ENCODE assay signal across 17 cellular contexts in genomic region chr1:203590559-203590958, GRCh38. TPM values are rescaled to one million over a fixed set of nuclear protein-coding genes. Genes with fewer than 3 reads are reported as not detected.
DNase-seq lines count a peak whose midpoint lies in the region; TF ChIP-seq lines count a peak whose summit lies in the region.
"Had no signal": no experiment of that assay in that cellular context is flagged by ENCODE, and none has a peak within 500 bp of the region (broad histone marks: within the 10 kb centered on the region; RNA-seq: fewer than 3 reads in every experiment).

No MANE protein-coding gene starts in this region.

- H4K20me1 ChIP-seq in neural progenitor cell (ENCODE audit: low read depth), result no peaks in the 10 kb centered on the region

- peak overlapping the region; percentile 97 for H3K27ac Mint-ChIP-seq in neural progenitor cell
- H3K27ac Mint-ChIP-seq: activated CD8-positive, alpha-beta T cell treated with anti-CD3 and anti-CD28 coated beads for 36 hours; B cell had no signal

- H3K4me3 ChIP-seq in MG63, result no peak overlapping the region
- H3K4me3 ChIP-seq in brain microvascular endothelial cell (ENCODE audit: low read depth, low read length), result no peak overlapping the region
- H3K4me3 ChIP-seq in neural progenitor cell, result no peak overlapping the region
- H3K4me3 ChIP-seq in testis, result no peak overlapping the region
- H3K4me3 ChIP-seq: pancreas, SJCRH30 had no signal

- peaks cover 70% of the 10 kb centered on the region for H3K4me1 Mint-ChIP-seq in neural progenitor cell
- H3K4me1 Mint-ChIP-seq: B cell had no signal

- no peaks in the 10 kb centered on the region for H3K9me3 Mint-ChIP-seq in neural progenitor cell
- H3K9me3 Mint-ChIP-seq: activated CD8-positive, alpha-beta T cell treated with anti-CD3 and anti-CD28 coated beads for 36 hours; H9 had no signal

- no peak overlapping the region for H2AFZ ChIP-seq in neural progenitor cell (replicated peaks)

- 82 to 88% methylated on average over 2 of the region's 2 CpGs for WGBS in testis, 2 donors

- no peaks in the 10 kb centered on the region for H3K79me2 ChIP-seq in neural progenitor cell (ENCODE audit: low read depth)

- peaks cover 38% of the 10 kb centered on the region for H3F3A ChIP-seq in neural progenitor cell (ENCODE audit: low read depth)

- no peak overlapping the region for H3K4me2 ChIP-seq in neural progenitor cell

- peaks cover 6% of the 10 kb centered on the region for H3K27me3 Mint-ChIP-seq in neural progenitor cell (ENCODE audit: insufficient read depth, low read depth)

- peak; percentile 47 for DNase-seq in COR-L47 (lab: John Stamatoyannopoulos, UW)
- DNase-seq in MG63, result peak; percentile 62
- DNase-seq in brain microvascular endothelial cell, result peak; percentile 22
- DNase-seq in neural progenitor cell (ENCODE audit: low spot score), result no peak
- DNase-seq in SIG-M5 (lab: John Stamatoyannopoulos, UW), result no peak
- no peak for DNase-seq in testis
- no peak for DNase-seq in activated CD8-positive, alpha-beta memory T cell treated with anti-CD3 and anti-CD28 coated beads for 24 hours
- no peak for DNase-seq in inferior parietal cortex (ENCODE audit: extremely low spot score)
- DNase-seq: activated CD8-positive, alpha-beta T cell treated with anti-CD3 and anti-CD28 coated beads for 36 hours; aorta; H9; Kasumi-1; NCI-H187; NCI-H82; pancreas; SJCRH30 had no signal

- no peaks in the 10 kb centered on the region for H3K36me3 ChIP-seq in MG63
- no peaks in the 10 kb centered on the region for H3K36me3 ChIP-seq in brain microvascular endothelial cell (replicated peaks)
- no peaks in the 10 kb centered on the region for H3K36me3 ChIP-seq in neural progenitor cell
- no peaks in the 10 kb centered on the region for H3K36me3 ChIP-seq in testis (ENCODE audit: low read depth, missing control alignments)
- H3K36me3 ChIP-seq: pancreas, SJCRH30 had no signal

- H3K4me3 Mint-ChIP-seq in neural progenitor cell, result no peak overlapping the region
- H3K4me3 Mint-ChIP-seq: activated CD8-positive, alpha-beta T cell treated with anti-CD3 and anti-CD28 coated beads for 36 hours; B cell; H9 had no signal

- no peak overlapping the region for H3K9ac ChIP-seq in neural progenitor cell

- H3K27me3 ChIP-seq in MG63 (no peaks in the 10 kb centered on the region), brain microvascular endothelial cell (replicated peaks) (no peaks in the 10 kb centered on the region), neural progenitor cell (no peaks in the 10 kb centered on the region), testis (no peaks in the 10 kb centered on the region)
- H3K27me3 ChIP-seq: pancreas, SJCRH30 had no signal

- in situ Hi-C loops in brain microvascular endothelial cell (cut with HindIII; ENCODE audit: low pct_ligation_motif_present, low sequenced_read_pairs), result no loop called here

- H3K4me1 ChIP-seq in neural progenitor cell (peaks cover 33% of the 10 kb centered on the region), testis (peaks cover 7% of the 10 kb centered on the region)

- intact Hi-C loops in testis (cut with DNase I; ENCODE audit: low total_unique reads), result no loop called here

- TF ChIP-seq CTCF in brain microvascular endothelial cell (IDR thresholded peaks at IDR 0.05; ENCODE audit: low read depth, low read length, missing control alignments) (no peak), neural progenitor cell (IDR thresholded peaks at IDR 0.05) (no peak), testis (IDR thresholded peaks at IDR 0.05) (no peak)

- H3K9me3 ChIP-seq in MG63 (no peaks in the 10 kb centered on the region), neural progenitor cell (ENCODE audit: low read depth) (no peaks in the 10 kb centered on the region), testis (no peaks in the 10 kb centered on the region)
- H3K9me3 ChIP-seq: pancreas, SJCRH30 had no signal

- no peak overlapping the region for H3K27ac ChIP-seq in brain microvascular endothelial cell
- no peak overlapping the region for H3K27ac ChIP-seq in neural progenitor cell
- H3K27ac ChIP-seq in testis, result no peak overlapping the region
- H3K27ac ChIP-seq: pancreas had no signal

- H3K36me3 Mint-ChIP-seq in neural progenitor cell, result no peaks in the 10 kb centered on the region

- TF ChIP-seq POLR2A in testis (IDR thresholded peaks at IDR 0.05), result no peak

RNA-seq across cellular contexts. Expression of gene ATP2B4, which starts 36.1 kb away (rescaled TPM):
- total RNA-seq in MG63 (2014; rRNA removed; shearing (Covaris generic); ENCODE audit: low replicate concordance), result 37.6 and 43.6 TPM in 2 replicates
- total RNA-seq in neural progenitor cell (ENCODE audit: low replicate concordance), result 39.6 and 39.8 TPM in 2 replicates
- total RNA-seq in testis, result 100 to 1,000 TPM; 124 to 125 TPM
- polyA plus RNA-seq in testis (ENCODE audit: insufficient read depth, low read depth, low replicate concordance), result 124 TPM

Comparison
In these comparisons a context has a peak if more than half of its experiments do, and no peak if none do; other contexts are left out.
1. DNase-seq: peak in COR-L47 (single experiment), MG63 (single experiment) and brain microvascular endothelial cell (single experiment); none in neural progenitor cell (single experiment), SIG-M5 (single experiment), testis (single experiment), activated CD8-positive, alpha-beta memory T cell treated with anti-CD3 and anti-CD28 coated beads for 24 hours (single experiment) and inferior parietal cortex (single experiment).